Comparison of ENCODE assay signal across 32 cellular contexts in the genomic region with DNA sequence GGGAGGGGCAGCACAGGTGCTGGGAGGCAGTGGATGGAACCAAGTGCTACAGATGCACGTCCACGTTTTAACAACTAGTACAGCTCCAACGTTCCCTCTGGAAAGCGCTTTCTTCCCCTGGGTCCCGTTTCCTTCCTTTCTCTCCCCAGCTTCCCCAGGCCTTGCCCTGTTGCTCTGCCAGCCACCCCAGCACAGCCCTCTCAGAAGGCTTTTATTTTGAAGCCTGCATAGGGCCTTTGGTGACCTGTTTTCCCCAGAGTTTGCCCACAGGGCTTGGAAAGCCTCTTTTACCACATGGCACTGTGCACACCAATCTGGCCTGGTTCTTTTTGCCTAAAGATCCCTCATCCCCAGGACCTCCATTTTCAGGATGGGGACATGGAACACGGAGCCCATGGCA. TPM values are rescaled to one million over a fixed set of nuclear protein-coding genes. Genes with fewer than 3 reads are reported as not detected.
"Had no signal": no experiment of that assay in that cellular context is flagged by ENCODE, and none has a peak within 500 bp of the region (broad histone marks: within the 10 kb centered on the region; RNA-seq: fewer than 3 reads in every experiment).

No MANE protein-coding gene starts in this region.

- H3K4me1 ChIP-seq: ascending aorta, breast epithelium, esophagus muscularis mucosa, foreskin keratinocyte, gastrocnemius medialis, heart left ventricle had no signal

- ATAC-seq: activated CD4-positive, CD25-positive, alpha-beta regulatory T cell treated with anti-CD3 and anti-CD28 coated beads, Interleukin-2, amount 50 U/mL, for 24 hours; activated CD8-positive, alpha-beta T cell treated with anti-CD3 and anti-CD28 coated beads for 36 hours; activated naive CD4-positive, alpha-beta T cell treated with anti-CD3 and anti-CD28 coated beads, Interleukin-2, amount 50 U/mL, for 72 hours; activated T-cell treated with anti-CD3 and anti-CD28 coated beads, Interleukin-2, amount 50 U/mL, for 4 hours; activated T-helper 17 cell treated with anti-CD3 and anti-CD28 coated beads, Interleukin-2, amount 50 U/mL, for 72 hours; effector memory CD8-positive, alpha-beta T cell; foreskin keratinocyte; gastrocnemius medialis; heart left ventricle; T-helper 17 cell had no signal

- H3K36me3 ChIP-seq: ascending aorta, breast epithelium, cardiac muscle cell, esophagus muscularis mucosa, gastrocnemius medialis, heart left ventricle, WERI-Rb-1 had no signal

- H3K27ac ChIP-seq: ascending aorta, breast epithelium, cardiac muscle cell, esophagus muscularis mucosa, foreskin keratinocyte, gastrocnemius medialis, heart left ventricle, WERI-Rb-1 had no signal

- H3K9me3 ChIP-seq: ascending aorta, breast epithelium, esophagus muscularis mucosa, gastrocnemius medialis, heart left ventricle had no signal

- H3K27me3 ChIP-seq: ascending aorta had no signal

- DNase-seq: activated B cell treated with CpG ODN at 0.5 μM for 24 hours; activated CD4-positive, alpha-beta T cell treated with anti-CD3 and anti-CD28 coated beads for 48 hours; activated CD4-positive, alpha-beta T cell treated with anti-CD3 and anti-CD28 coated beads, Interleukin-2, amount 50 U/mL, for 1 hour; activated CD4-positive, alpha-beta T cell treated with anti-CD3 and anti-CD28 coated beads, Interleukin-2, amount 50 U/mL, for 48 hours; activated CD8-positive, alpha-beta memory T cell treated with anti-CD3 and anti-CD28 coated beads for 24 hours; activated CD8-positive, alpha-beta T cell treated with anti-CD3 and anti-CD28 coated beads for 36 hours; activated gamma-delta T cell; activated naive CD4-positive, alpha-beta T cell; activated naive CD4-positive, alpha-beta T cell treated with anti-CD3 and anti-CD28 coated beads, Interleukin-2, amount 10 ng/mL, durations not matched to agents 7 days and 5 days; activated naive CD8-positive, alpha-beta T cell treated with anti-CD3 and anti-CD28 coated beads, Interleukin-2, amount 10 ng/mL, durations not matched to agents 7 days and 5 days; activated T-cell treated with anti-CD3 and anti-CD28 coated beads, Interleukin-2, amount 50 U/mL, for 4 hours; cortex of kidney; dermis blood vessel endothelial cell; effector CD4-positive, alpha-beta T cell; effector memory CD8-positive, alpha-beta T cell; erythroblast; foreskin keratinocyte; gastrocnemius medialis; glutamatergic neuron; heart left ventricle; T-helper 1 cell; T-helper 17 cell; T1000; WERI-Rb-1 had no signal

- H3K4me3 ChIP-seq: ascending aorta, breast epithelium, cardiac muscle cell, esophagus muscularis mucosa, gastrocnemius medialis, heart left ventricle had no signal

RNA-seq across cellular contexts. Expression of gene NCF4, which starts 13.9 kb away (rescaled TPM):
- total RNA-seq: cardiac muscle cell, chondrocyte, foreskin keratinocyte had no signal
- polyA plus RNA-seq: cardiac muscle cell, foreskin keratinocyte had no signal

RNA-seq across cellular contexts. Expression of gene PVALB, which starts 30.1 kb away (rescaled TPM):
- total RNA-seq: activated B cell treated with CpG ODN at 0.5 μM for 24 hours; activated CD8-positive, alpha-beta T cell treated with anti-CD3 and anti-CD28 coated beads for 36 hours; activated naive CD4-positive, alpha-beta T cell treated with anti-CD3 and anti-CD28 coated beads, Interleukin-2, amount 50 U/mL, for 72 hours; activated naive CD8-positive, alpha-beta T cell treated with anti-CD3 and anti-CD28 coated beads, Interleukin-2, amount 10 ng/mL, durations not matched to agents 7 days and 5 days; activated T-cell treated with anti-CD3 and anti-CD28 coated beads, Interleukin-2, amount 50 U/mL, for 4 hours; activated T-helper 17 cell treated with anti-CD3 and anti-CD28 coated beads, Interleukin-2, amount 50 U/mL, for 72 hours; ascending aorta; cardiac muscle cell; chondrocyte; dermis blood vessel endothelial cell; esophagus muscularis mucosa; foreskin keratinocyte; heart left ventricle had no signal
- polyA plus RNA-seq: cardiac muscle cell, foreskin keratinocyte, heart left ventricle had no signal
